Comparison of ENCODE assay signal across 8 cellular contexts in genomic region chr2:110115291-110116032, GRCh38. TPM values are rescaled to one million over a fixed set of nuclear protein-coding genes. Genes with fewer than 3 reads are reported as not detected.
DNase-seq lines count a peak whose midpoint lies in the region; ATAC-seq, FAIRE-seq and TF ChIP-seq lines count a peak whose summit lies in the region.

Gene MALL (minus strand): TSS chr2:110115822. CDS start chr2:110115792, 30 bp downstream.

- H3K4me3 ChIP-seq in prostate gland = peak within 1 kb of the TSS; percentile 43 to 52

- intact Hi-C loops in Right ventricle myocardium inferior (cut with DNase I) (loop anchor here (2.0 kb wide), 1 partner anchor 41 kb away; no protein-coding TSS in a partner anchor), prostate gland (cut with DNase I) (no loop called here)

- H3K9me3 ChIP-seq in prostate gland = no peaks in the 10 kb centered on the region

- TF ChIP-seq CTCF in RWPE1 (conservative IDR thresholded peaks at IDR 0.05; ENCODE audit: low read depth) (no peak), prostate gland (IDR thresholded peaks at IDR 0.05) (peak in 1 of 4 experiments; percentile 15)

- H3K27me3 ChIP-seq in prostate gland (replicated peaks; ENCODE audit: insufficient read depth) = no peaks in the 10 kb centered on the region

- TF ChIP-seq POLR2A in prostate gland (IDR thresholded peaks at IDR 0.05) = peak; percentile 73

- CTCF ChIA-PET in RWPE1 (lab: Yijun Ruan, JAX) (interaction anchor here (0.7 to 1.5 kb wide), 4 partner anchors 10 to 42 kb away, joined by 5 to 8 read pairs (median 6); no protein-coding TSS in a partner anchor), HEK293T (lab: Yijun Ruan, JAX) (interaction anchor here (0.9 kb wide), 1 partner anchor 10 kb away, joined by 6 read pairs; no protein-coding TSS in a partner anchor)

- ATAC-seq in Right ventricle myocardium inferior = peak; percentile 58
- no peak for ATAC-seq in GM21360 (IDR thresholded peaks at IDR 0.05; ENCODE audit: unreplicated experiment)
- no peak for ATAC-seq in HG03521 (IDR thresholded peaks at IDR 0.05; ENCODE audit: unreplicated experiment)

- H3K36me3 ChIP-seq in prostate gland = no peaks in the 10 kb centered on the region

- 6% methylated on average over 62 of the region's 62 CpGs for WGBS in prostate gland

- peak within 1 kb of the TSS; percentile 71 for H3K27ac ChIP-seq in RWPE1
- H3K27ac ChIP-seq in prostate gland = peak within 1 kb of the TSS; percentile 65 to 70

- no peak for FAIRE-seq in HTR-8/SVneo (lab: Jason Lieb, UNC)

- DNase-seq in DMS79 (lab: John Stamatoyannopoulos, UW) (peak; percentile 22), RWPE1 (ENCODE audit: low spot score) (peak; percentile 73), Right ventricle myocardium inferior (ENCODE audit: missing footprints) (no peak), prostate gland (ENCODE audit: low spot score) (peak; percentile 62), HTR-8/SVneo (ENCODE audit: insufficient read length, low spot score) (no peak), HEK293T (ENCODE audit: extremely low spot score) (no peak)

- peaks cover 17% of the 10 kb centered on the region for H3K4me1 ChIP-seq in prostate gland (replicated peaks)

- POLR2A ChIA-PET in RWPE1 (lab: Yijun Ruan, JAX; ENCODE audit: low non-redundant PET) = interaction anchor here (0.6 to 0.8 kb wide), 3 partner anchors 9 to 41 kb away, joined by 3 to 4 read pairs (median 3); no protein-coding TSS in a partner anchor
- POLR2A ChIA-PET in HEK293T (lab: Yijun Ruan, JAX) = no interaction called here

TF ChIP-seq in HEK293T, 16 proteins besides CTCF, POLR2A, EP300 and RAD21:
- TF ChIP-seq HDGF (IDR thresholded peaks at IDR 0.05; ENCODE audit: borderline replicate concordance) = no peak
- no peak for TF ChIP-seq ELF4 (IDR thresholded peaks at IDR 0.05)
- TF ChIP-seq SUZ12 (IDR thresholded peaks at IDR 0.05) = no peak
- TF ChIP-seq FOXA1 (IDR thresholded peaks at IDR 0.05) = no peak
- TF ChIP-seq CTBP1 (IDR thresholded peaks at IDR 0.05; ENCODE audit: borderline replicate concordance) = no peak
- TF ChIP-seq ARNT (IDR thresholded peaks at IDR 0.05) = no peak
- no peak for TF ChIP-seq TARDBP (IDR thresholded peaks at IDR 0.05)
- no peak for TF ChIP-seq LEF1 (IDR thresholded peaks at IDR 0.05; ENCODE audit: borderline replicate concordance)
- TF ChIP-seq NFRKB (IDR thresholded peaks at IDR 0.05) = no peak
- TF ChIP-seq L3MBTL2 (conservative IDR thresholded peaks at IDR 0.05) = no peak
- TF ChIP-seq FOXM1 (IDR thresholded peaks at IDR 0.05; ENCODE audit: borderline replicate concordance) = no peak
- TF ChIP-seq, protein P1, sequence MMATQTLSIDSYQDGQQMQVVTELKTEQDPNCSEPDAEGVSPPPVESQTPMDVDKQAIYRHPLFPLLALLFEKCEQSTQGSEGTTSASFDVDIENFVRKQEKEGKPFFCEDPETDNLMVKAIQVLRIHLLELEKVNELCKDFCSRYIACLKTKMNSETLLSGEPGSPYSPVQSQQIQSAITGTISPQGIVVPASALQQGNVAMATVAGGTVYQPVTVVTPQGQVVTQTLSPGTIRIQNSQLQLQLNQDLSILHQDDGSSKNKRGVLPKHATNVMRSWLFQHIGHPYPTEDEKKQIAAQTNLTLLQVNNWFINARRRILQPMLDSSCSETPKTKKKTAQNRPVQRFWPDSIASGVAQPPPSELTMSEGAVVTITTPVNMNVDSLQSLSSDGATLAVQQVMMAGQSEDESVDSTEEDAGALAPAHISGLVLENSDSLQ (IDR thresholded peaks at IDR 0.05) = no peak
- TF ChIP-seq ZNF384 (IDR thresholded peaks at IDR 0.05) = no peak
- no peak for TF ChIP-seq SP1 (IDR thresholded peaks at IDR 0.05)
- no peak for TF ChIP-seq FOXK2 (IDR thresholded peaks at IDR 0.05)
TF ChIP-seq in HEK293T: peak in this region for 0.

RNA-seq across cellular contexts. Expression of gene MALL, which starts in this region (rescaled TPM):
- 14.0 TPM for total RNA-seq in Right ventricle myocardium inferior
- total RNA-seq in prostate gland = 10 to 100 TPM; 18.5 to 40.1 TPM

Comparison
In these comparisons a context has a peak if more than half of its experiments do, and no peak if none do; other contexts are left out.
1. DNase-seq: peak in DMS79 (single experiment), RWPE1 (single experiment) and prostate gland (single experiment); none in Right ventricle myocardium inferior (single experiment), HTR-8/SVneo (single experiment) and HEK293T (single experiment).